Comparison of ENCODE assay signal across 8 cellular contexts in the genomic region with DNA sequence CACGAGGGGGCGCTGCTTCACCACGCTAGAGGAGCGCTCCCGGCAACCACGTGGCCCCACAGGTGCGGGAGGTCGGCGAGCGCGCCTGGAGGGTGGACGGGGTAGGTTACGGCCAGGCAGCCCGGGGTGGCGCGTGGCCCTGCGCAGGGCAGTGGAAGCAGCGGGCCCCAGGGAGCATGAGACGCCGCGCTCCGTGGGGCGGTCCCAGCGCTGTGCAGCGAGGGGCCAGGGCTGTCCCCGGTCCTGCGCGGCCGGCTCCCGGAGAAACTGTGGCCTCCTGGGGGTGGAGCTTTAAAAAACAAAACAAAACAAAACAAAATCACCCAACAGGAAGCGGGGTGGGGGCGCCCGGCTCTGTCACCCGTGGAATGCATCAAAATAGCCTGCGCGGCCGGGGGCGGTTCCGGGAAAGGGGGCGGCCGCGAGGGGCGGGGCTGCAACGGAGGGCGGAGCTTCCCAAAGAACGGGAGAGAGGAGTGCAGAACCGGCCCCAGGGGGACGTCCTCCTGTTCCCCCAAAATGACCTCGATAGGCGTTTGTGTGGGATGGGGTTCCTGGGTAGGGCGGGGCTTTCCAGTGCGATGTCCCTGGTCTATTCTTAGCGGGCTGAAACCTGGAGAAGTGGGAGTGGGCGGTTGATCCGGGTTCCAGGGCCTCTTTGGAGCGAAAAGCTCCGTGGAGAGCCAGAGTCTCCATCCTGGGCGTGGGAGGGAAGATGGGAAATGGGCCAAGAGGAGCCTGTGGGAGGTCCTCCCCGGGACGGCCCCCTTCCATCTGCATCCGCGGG.
DNase-seq lines count a peak whose midpoint lies in the region; ATAC-seq lines count a peak whose summit lies in the region.

No MANE protein-coding gene starts in this region.

- DNase-seq in AG08396 (ENCODE audit: low spot score), result peak; percentile 92
- DNase-seq in NCI-H345 (lab: John Stamatoyannopoulos, UW), result peak; percentile 95
- peak; percentile 95 for DNase-seq in activated CD4-positive, alpha-beta T cell treated with anti-CD3 and anti-CD28 coated beads for 48 hours
- peak; percentile 95 for DNase-seq in left kidney (ENCODE audit: low read depth, low spot score)
- DNase-seq in stimulated activated CD4-positive, alpha-beta T cell treated with anti-CD3 and anti-CD28 coated beads, Interleukin-1b, Interleukin-23, amount 100 ng/mL, for 24 hours (ENCODE audit: low read depth in 4 of 4, low spot score in 1 of 4), result peak; percentile 89 to 96 (median 92)

- ATAC-seq in GM18873 (IDR thresholded peaks at IDR 0.05; ENCODE audit: low FRiP score, unreplicated experiment) (peak; percentile 50), HG03139 (IDR thresholded peaks at IDR 0.05; ENCODE audit: unreplicated experiment) (peak; percentile 72)

- H3K27ac ChIP-seq in cingulate gyrus (ENCODE audit: low read depth, low read length), result peak overlapping the region; percentile 81

Comparison
In these comparisons a context has a peak if more than half of its experiments do, and no peak if none do; other contexts are left out.
1. Peak in every context shown above with its lines: DNase-seq, ATAC-seq and H3K27ac ChIP-seq.